Comparison of ENCODE assay signal across 1 cellular context in the genomic region with DNA sequence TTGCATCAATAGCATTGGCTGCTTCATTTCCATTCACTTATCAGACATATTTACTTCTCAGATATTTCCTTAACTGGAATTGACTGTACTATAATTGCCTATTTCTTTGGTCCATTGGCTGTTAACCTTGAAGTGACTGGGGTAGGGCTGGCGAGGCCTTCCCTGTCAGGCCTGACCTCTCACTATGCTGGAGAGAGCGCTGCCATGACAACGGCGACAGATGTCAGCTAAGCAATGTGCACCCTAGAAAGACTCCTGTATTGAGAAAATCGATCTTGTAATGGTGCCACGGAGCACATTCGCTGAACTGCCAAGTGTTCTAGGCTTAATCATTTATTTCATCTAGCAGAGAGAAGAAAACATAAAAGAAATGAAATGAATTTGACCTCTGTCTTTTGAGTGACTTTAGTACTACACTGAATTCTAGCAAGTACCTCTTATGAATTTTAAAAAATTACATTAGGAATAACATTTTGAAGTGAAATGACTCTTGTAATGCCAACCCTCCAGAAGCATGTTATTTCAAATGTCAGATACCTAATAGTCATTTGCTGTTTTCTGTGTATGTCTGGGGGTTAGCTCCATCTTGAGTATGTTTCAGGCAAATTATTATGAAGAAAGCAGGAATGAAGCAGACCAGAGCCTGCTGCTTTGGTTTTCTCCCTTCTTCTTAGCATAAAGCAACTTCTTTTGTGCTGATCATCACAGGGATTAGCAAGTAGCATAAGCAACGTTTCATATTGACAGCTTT.
TF ChIP-seq lines count a peak whose summit lies in the region.

No MANE protein-coding gene starts in this region.

TF ChIP-seq in GM23338, 12 proteins besides CTCF, POLR2A, EP300 and RAD21 (continued from another document):
- TF ChIP-seq, protein P1, sequence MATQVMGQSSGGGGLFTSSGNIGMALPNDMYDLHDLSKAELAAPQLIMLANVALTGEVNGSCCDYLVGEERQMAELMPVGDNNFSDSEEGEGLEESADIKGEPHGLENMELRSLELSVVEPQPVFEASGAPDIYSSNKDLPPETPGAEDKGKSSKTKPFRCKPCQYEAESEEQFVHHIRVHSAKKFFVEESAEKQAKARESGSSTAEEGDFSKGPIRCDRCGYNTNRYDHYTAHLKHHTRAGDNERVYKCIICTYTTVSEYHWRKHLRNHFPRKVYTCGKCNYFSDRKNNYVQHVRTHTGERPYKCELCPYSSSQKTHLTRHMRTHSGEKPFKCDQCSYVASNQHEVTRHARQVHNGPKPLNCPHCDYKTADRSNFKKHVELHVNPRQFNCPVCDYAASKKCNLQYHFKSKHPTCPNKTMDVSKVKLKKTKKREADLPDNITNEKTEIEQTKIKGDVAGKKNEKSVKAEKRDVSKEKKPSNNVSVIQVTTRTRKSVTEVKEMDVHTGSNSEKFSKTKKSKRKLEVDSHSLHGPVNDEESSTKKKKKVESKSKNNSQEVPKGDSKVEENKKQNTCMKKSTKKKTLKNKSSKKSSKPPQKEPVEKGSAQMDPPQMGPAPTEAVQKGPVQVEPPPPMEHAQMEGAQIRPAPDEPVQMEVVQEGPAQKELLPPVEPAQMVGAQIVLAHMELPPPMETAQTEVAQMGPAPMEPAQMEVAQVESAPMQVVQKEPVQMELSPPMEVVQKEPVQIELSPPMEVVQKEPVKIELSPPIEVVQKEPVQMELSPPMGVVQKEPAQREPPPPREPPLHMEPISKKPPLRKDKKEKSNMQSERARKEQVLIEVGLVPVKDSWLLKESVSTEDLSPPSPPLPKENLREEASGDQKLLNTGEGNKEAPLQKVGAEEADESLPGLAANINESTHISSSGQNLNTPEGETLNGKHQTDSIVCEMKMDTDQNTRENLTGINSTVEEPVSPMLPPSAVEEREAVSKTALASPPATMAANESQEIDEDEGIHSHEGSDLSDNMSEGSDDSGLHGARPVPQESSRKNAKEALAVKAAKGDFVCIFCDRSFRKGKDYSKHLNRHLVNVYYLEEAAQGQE (IDR thresholded peaks at IDR 0.05; ENCODE audit: unreplicated experiment): no peak
- TF ChIP-seq POLR2AphosphoS5 (IDR thresholded peaks at IDR 0.05; ENCODE audit: low read depth): no peak
- TF ChIP-seq, protein P2, sequence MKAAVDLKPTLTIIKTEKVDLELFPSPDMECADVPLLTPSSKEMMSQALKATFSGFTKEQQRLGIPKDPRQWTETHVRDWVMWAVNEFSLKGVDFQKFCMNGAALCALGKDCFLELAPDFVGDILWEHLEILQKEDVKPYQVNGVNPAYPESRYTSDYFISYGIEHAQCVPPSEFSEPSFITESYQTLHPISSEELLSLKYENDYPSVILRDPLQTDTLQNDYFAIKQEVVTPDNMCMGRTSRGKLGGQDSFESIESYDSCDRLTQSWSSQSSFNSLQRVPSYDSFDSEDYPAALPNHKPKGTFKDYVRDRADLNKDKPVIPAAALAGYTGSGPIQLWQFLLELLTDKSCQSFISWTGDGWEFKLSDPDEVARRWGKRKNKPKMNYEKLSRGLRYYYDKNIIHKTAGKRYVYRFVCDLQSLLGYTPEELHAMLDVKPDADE (IDR thresholded peaks at IDR 0.05): no peak
